Comparison of ENCODE assay signal across 1 cellular context in genomic region chr1:172585861-172586260, GRCh38.
TF ChIP-seq lines count a peak whose summit lies in the region.

No MANE protein-coding gene starts in this region.

TF ChIP-seq in SK-N-SH treated with all-trans-retinoic acid at 6 μM for 48 hours, 23 proteins besides CTCF, POLR2A, EP300 and RAD21 (continued from another document):
- no peak for TF ChIP-seq ZC3H10 (CRISPR knock-in tag; IDR thresholded peaks at IDR 0.05)
- no peak for TF ChIP-seq ZNF8 (CRISPR knock-in tag; IDR thresholded peaks at IDR 0.05)
- no peak for TF ChIP-seq ZNF565 (CRISPR knock-in tag; conservative IDR thresholded peaks at IDR 0.05; ENCODE audit: low read depth)
TF ChIP-seq in SK-N-SH treated with all-trans-retinoic acid at 6 μM for 48 hours: peak in this region for 0.
